ENCODE assay signal across 1 cellular context in the genomic region with DNA sequence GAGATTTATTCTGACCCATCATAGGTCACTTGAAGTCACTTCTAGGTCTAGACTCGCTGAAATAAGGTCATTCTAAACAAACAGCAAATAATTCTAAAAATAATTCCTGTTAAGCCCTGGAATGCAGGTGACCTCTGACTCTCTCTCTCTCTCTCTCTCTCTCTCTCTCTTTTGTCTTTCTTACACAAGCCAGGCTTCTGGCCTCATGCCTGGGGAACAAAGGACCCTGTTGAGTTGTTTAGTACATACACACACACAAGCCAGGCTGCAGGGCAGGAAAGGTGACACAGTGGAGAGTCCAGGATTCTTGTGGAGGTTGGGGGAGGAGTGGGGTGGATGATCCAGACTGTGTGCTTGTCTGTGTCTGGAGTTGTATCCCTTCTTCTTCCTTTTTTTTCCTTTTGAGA.
TF ChIP-seq lines count a peak whose summit lies in the region.

No MANE protein-coding gene starts in this region.

TF ChIP-seq in HepG2, 621 proteins besides CTCF, POLR2A, EP300 and RAD21 (continues in another document):
- no peak for TF ChIP-seq ZNF367 (CRISPR knock-in tag; IDR thresholded peaks at IDR 0.05; ENCODE audit: borderline replicate concordance)
- TF ChIP-seq ZNF672 (CRISPR knock-in tag; IDR thresholded peaks at IDR 0.05), result no peak
- TF ChIP-seq STAT5B (CRISPR knock-in tag; IDR thresholded peaks at IDR 0.05), result no peak
- TF ChIP-seq, protein P1, sequence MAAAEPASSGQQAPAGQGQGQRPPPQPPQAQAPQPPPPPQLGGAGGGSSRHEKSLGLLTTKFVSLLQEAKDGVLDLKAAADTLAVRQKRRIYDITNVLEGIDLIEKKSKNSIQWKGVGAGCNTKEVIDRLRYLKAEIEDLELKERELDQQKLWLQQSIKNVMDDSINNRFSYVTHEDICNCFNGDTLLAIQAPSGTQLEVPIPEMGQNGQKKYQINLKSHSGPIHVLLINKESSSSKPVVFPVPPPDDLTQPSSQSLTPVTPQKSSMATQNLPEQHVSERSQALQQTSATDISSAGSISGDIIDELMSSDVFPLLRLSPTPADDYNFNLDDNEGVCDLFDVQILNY (CRISPR knock-in tag; conservative IDR thresholded peaks at IDR 0.05), result no peak
- no peak for TF ChIP-seq ZFP82 (CRISPR knock-in tag; IDR thresholded peaks at IDR 0.05; ENCODE audit: borderline replicate concordance)
- TF ChIP-seq ZNF644 (CRISPR knock-in tag; IDR thresholded peaks at IDR 0.05; ENCODE audit: low read depth), result peak; percentile 49; the same call in 1 of the 2 replicates
- TF ChIP-seq, protein P2, sequence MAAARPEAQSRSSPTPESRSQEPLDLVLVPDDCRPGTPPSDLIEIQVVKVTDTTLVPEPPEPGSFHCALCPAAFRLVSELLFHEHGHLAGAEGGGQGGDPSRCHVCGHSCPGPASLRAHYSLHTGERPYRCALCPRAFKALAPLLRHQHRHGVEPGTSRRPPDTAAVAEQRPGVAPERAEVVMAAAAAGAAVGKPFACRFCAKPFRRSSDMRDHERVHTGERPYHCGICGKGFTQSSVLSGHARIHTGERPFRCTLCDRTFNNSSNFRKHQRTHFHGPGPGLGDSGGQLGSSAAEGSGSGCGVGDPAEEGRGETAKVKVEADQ (CRISPR knock-in tag; IDR thresholded peaks at IDR 0.05; ENCODE audit: borderline replicate concordance), result peak; percentile 66; the same call in 1 of the 2 replicates
- no peak for TF ChIP-seq DNMT3B (CRISPR knock-in tag; conservative IDR thresholded peaks at IDR 0.05)
- TF ChIP-seq ZSCAN22 (CRISPR knock-in tag; IDR thresholded peaks at IDR 0.05), result no peak
- TF ChIP-seq PAWR (CRISPR knock-in tag; IDR thresholded peaks at IDR 0.05; ENCODE audit: borderline replicate concordance), result no peak
- no peak for TF ChIP-seq RFX1 (IDR thresholded peaks at IDR 0.05)
- no peak for TF ChIP-seq TMF1 (CRISPR knock-in tag; IDR thresholded peaks at IDR 0.05; ENCODE audit: low read depth)
- TF ChIP-seq HNRNPLL (IDR thresholded peaks at IDR 0.05; ENCODE audit: low read depth, low read length, poor library complexity, severe bottlenecking), result no peak
- TF ChIP-seq ZBTB1 (CRISPR knock-in tag; IDR thresholded peaks at IDR 0.05; ENCODE audit: borderline replicate concordance), result no peak
- TF ChIP-seq ZNF670 (CRISPR knock-in tag; IDR thresholded peaks at IDR 0.05; ENCODE audit: borderline replicate concordance), result peak; percentile 82; the same call in 1 of the 2 replicates
- TF ChIP-seq, protein P3, sequence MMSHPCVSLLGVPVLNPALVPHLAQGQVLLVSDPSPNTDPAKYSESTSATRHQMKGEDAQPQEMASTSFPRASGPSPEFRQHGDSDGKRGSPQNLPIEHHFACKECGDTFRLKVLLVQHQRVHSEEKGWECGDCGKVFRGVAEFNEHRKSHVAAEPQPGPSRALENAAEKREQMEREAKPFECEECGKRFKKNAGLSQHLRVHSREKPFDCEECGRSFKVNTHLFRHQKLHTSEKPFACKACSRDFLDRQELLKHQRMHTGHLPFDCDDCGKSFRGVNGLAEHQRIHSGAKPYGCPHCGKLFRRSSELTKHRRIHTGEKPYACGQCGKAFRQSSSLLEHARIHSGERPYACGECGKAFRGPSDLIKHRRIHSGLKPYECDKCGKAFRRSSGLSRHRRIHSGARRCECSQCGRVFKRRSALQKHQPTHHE (CRISPR knock-in tag; IDR thresholded peaks at IDR 0.05; ENCODE audit: borderline replicate concordance), result peak; percentile 74; the same call in 1 of the 2 replicates
- TF ChIP-seq ARID2 (CRISPR knock-in tag; IDR thresholded peaks at IDR 0.05; ENCODE audit: borderline replicate concordance), result peak; percentile 66; the same call in 1 of the 2 replicates
- TF ChIP-seq, protein P4, sequence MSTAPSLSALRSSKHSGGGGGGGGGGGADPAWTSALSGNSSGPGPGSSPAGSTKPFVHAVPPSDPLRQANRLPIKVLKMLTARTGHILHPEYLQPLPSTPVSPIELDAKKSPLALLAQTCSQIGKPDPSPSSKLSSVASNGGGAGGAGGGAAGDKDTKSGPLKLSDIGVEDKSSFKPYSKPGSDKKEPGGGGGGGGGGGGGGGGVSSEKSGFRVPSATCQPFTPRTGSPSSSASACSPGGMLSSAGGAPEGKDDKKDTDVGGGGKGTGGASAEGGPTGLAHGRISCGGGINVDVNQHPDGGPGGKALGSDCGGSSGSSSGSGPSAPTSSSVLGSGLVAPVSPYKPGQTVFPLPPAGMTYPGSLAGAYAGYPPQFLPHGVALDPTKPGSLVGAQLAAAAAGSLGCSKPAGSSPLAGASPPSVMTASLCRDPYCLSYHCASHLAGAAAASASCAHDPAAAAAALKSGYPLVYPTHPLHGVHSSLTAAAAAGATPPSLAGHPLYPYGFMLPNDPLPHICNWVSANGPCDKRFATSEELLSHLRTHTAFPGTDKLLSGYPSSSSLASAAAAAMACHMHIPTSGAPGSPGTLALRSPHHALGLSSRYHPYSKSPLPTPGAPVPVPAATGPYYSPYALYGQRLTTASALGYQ (CRISPR knock-in tag; IDR thresholded peaks at IDR 0.05), result peak; percentile 91
- TF ChIP-seq EED (CRISPR knock-in tag; IDR thresholded peaks at IDR 0.05), result no peak
- TF ChIP-seq RBM22 (optimal IDR thresholded peaks at IDR 0.05; ENCODE audit: low read length), result peak; percentile 33
- TF ChIP-seq ZNF101 (CRISPR knock-in tag; IDR thresholded peaks at IDR 0.05; ENCODE audit: borderline replicate concordance, low read depth), result no peak
- peak; percentile 99 for TF ChIP-seq SOX6 (IDR thresholded peaks at IDR 0.05)
- TF ChIP-seq SOX6 (CRISPR knock-in tag; IDR thresholded peaks at IDR 0.05), result peak; percentile 100
- no peak for TF ChIP-seq PCBP2 (optimal IDR thresholded peaks at IDR 0.05; ENCODE audit: low read depth, low read length, poor library complexity, severe bottlenecking)
- peak; percentile 85 for TF ChIP-seq ERF (CRISPR knock-in tag; IDR thresholded peaks at IDR 0.05)
- TF ChIP-seq HMG20A (CRISPR knock-in tag; IDR thresholded peaks at IDR 0.05; ENCODE audit: borderline replicate concordance), result peak; percentile 95
- no peak for TF ChIP-seq ZNF207 (IDR thresholded peaks at IDR 0.05; ENCODE audit: borderline replicate concordance)
- no peak for TF ChIP-seq ZNF891 (CRISPR knock-in tag; IDR thresholded peaks at IDR 0.05)
- no peak for TF ChIP-seq ZNF263 (CRISPR knock-in tag; IDR thresholded peaks at IDR 0.05)
- TF ChIP-seq, protein P5, sequence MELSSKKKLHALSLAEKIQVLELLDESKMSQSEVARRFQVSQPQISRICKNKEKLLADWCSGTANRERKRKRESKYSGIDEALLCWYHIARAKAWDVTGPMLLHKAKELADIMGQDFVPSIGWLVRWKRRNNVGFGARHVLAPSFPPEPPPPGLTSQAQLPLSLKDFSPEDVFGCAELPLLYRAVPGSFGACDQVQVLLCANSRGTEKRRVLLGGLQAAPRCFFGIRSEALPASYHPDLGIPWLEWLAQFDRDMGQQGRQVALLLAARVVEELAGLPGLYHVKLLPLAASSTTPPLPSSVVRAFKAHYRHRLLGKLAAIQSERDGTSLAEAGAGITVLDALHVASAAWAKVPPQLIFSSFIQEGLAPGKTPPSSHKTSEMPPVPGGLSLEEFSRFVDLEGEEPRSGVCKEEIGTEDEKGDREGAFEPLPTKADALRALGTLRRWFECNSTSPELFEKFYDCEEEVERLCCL (CRISPR knock-in tag; IDR thresholded peaks at IDR 0.05; ENCODE audit: borderline replicate concordance), result no peak
- TF ChIP-seq, protein P6, sequence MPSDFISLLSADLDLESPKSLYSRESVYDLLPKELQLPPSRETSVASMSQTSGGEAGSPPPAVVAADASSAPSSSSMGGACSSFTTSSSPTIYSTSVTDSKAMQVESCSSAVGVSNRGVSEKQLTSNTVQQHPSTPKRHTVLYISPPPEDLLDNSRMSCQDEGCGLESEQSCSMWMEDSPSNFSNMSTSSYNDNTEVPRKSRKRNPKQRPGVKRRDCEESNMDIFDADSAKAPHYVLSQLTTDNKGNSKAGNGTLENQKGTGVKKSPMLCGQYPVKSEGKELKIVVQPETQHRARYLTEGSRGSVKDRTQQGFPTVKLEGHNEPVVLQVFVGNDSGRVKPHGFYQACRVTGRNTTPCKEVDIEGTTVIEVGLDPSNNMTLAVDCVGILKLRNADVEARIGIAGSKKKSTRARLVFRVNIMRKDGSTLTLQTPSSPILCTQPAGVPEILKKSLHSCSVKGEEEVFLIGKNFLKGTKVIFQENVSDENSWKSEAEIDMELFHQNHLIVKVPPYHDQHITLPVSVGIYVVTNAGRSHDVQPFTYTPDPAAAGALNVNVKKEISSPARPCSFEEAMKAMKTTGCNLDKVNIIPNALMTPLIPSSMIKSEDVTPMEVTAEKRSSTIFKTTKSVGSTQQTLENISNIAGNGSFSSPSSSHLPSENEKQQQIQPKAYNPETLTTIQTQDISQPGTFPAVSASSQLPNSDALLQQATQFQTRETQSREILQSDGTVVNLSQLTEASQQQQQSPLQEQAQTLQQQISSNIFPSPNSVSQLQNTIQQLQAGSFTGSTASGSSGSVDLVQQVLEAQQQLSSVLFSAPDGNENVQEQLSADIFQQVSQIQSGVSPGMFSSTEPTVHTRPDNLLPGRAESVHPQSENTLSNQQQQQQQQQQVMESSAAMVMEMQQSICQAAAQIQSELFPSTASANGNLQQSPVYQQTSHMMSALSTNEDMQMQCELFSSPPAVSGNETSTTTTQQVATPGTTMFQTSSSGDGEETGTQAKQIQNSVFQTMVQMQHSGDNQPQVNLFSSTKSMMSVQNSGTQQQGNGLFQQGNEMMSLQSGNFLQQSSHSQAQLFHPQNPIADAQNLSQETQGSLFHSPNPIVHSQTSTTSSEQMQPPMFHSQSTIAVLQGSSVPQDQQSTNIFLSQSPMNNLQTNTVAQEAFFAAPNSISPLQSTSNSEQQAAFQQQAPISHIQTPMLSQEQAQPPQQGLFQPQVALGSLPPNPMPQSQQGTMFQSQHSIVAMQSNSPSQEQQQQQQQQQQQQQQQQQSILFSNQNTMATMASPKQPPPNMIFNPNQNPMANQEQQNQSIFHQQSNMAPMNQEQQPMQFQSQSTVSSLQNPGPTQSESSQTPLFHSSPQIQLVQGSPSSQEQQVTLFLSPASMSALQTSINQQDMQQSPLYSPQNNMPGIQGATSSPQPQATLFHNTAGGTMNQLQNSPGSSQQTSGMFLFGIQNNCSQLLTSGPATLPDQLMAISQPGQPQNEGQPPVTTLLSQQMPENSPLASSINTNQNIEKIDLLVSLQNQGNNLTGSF (CRISPR knock-in tag; IDR thresholded peaks at IDR 0.05), result no peak
- TF ChIP-seq, protein P7, sequence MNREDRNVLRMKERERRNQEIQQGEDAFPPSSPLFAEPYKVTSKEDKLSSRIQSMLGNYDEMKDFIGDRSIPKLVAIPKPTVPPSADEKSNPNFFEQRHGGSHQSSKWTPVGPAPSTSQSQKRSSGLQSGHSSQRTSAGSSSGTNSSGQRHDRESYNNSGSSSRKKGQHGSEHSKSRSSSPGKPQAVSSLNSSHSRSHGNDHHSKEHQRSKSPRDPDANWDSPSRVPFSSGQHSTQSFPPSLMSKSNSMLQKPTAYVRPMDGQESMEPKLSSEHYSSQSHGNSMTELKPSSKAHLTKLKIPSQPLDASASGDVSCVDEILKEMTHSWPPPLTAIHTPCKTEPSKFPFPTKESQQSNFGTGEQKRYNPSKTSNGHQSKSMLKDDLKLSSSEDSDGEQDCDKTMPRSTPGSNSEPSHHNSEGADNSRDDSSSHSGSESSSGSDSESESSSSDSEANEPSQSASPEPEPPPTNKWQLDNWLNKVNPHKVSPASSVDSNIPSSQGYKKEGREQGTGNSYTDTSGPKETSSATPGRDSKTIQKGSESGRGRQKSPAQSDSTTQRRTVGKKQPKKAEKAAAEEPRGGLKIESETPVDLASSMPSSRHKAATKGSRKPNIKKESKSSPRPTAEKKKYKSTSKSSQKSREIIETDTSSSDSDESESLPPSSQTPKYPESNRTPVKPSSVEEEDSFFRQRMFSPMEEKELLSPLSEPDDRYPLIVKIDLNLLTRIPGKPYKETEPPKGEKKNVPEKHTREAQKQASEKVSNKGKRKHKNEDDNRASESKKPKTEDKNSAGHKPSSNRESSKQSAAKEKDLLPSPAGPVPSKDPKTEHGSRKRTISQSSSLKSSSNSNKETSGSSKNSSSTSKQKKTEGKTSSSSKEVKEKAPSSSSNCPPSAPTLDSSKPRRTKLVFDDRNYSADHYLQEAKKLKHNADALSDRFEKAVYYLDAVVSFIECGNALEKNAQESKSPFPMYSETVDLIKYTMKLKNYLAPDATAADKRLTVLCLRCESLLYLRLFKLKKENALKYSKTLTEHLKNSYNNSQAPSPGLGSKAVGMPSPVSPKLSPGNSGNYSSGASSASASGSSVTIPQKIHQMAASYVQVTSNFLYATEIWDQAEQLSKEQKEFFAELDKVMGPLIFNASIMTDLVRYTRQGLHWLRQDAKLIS (CRISPR knock-in tag; IDR thresholded peaks at IDR 0.05), result no peak
- no peak for TF ChIP-seq ZNF75D (CRISPR knock-in tag; IDR thresholded peaks at IDR 0.05; ENCODE audit: borderline replicate concordance)
- no peak for TF ChIP-seq HOXD1 (CRISPR knock-in tag; IDR thresholded peaks at IDR 0.05)
- TF ChIP-seq ZNF501 (CRISPR knock-in tag; IDR thresholded peaks at IDR 0.05), result peak; percentile 69; the same call in 1 of the 2 replicates
- TF ChIP-seq PAF1 (CRISPR knock-in tag; IDR thresholded peaks at IDR 0.05), result no peak
- no peak for TF ChIP-seq ZNF235 (CRISPR knock-in tag; IDR thresholded peaks at IDR 0.05; ENCODE audit: borderline replicate concordance)
- TF ChIP-seq ZNF30 (CRISPR knock-in tag; IDR thresholded peaks at IDR 0.05), result no peak
- TF ChIP-seq ATF1 (CRISPR knock-in tag; IDR thresholded peaks at IDR 0.05), result peak; percentile 69
- TF ChIP-seq, protein P8, sequence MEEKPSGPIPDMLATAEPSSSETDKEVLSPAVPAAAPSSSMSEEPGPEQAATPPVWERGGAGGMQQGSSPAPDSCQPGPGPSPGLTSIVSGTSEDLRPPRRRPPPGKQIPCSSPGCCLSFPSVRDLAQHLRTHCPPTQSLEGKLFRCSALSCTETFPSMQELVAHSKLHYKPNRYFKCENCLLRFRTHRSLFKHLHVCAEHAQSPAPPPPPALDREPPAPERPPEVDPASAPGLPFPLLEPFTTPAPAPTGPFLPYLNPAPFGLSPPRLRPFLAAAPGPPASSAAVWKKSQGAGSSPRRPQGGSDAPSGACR (CRISPR knock-in tag; IDR thresholded peaks at IDR 0.05), result peak; percentile 73; the same call in 1 of the 2 replicates
- no peak for TF ChIP-seq POLR2AphosphoS2 (IDR thresholded peaks at IDR 0.05; ENCODE audit: low read depth, low read length)
- TF ChIP-seq NFATC3 (CRISPR knock-in tag; IDR thresholded peaks at IDR 0.05), result 0 out of 2 replicates have a peak, but pooled peaks have one; percentile 76
- TF ChIP-seq TCF7L2 (IDR thresholded peaks at IDR 0.05; ENCODE audit: low read depth, low read length), result no peak
- TF ChIP-seq, protein P9, sequence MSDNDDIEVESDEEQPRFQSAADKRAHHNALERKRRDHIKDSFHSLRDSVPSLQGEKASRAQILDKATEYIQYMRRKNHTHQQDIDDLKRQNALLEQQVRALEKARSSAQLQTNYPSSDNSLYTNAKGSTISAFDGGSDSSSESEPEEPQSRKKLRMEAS (IDR thresholded peaks at IDR 0.05), result peak; percentile 74
- no peak for TF ChIP-seq U2AF2 (IDR thresholded peaks at IDR 0.05; ENCODE audit: low read depth, low read length)
- TF ChIP-seq ATM (IDR thresholded peaks at IDR 0.05; ENCODE audit: borderline replicate concordance), result peak; percentile 93; the same call in 1 of the 2 replicates
- TF ChIP-seq ZSCAN29 (CRISPR knock-in tag; conservative IDR thresholded peaks at IDR 0.05), result no peak
